24 cellular contexts compared by ENCODE assay signal in genomic region chr4:151994429-151994828, GRCh38.
A peak's percentile ranks its signal among the peaks of the same experiment; 100 is the strongest.
DNase-seq lines count a peak whose midpoint lies in the region; ATAC-seq, FAIRE-seq and TF ChIP-seq lines count a peak whose summit lies in the region.
"Had no signal": no experiment of that assay in that cellular context is flagged by ENCODE, and none has a peak within 500 bp of the region (broad histone marks: within the 10 kb centered on the region; RNA-seq: fewer than 3 reads in every experiment).

No MANE protein-coding gene starts in this region.

- H3K9ac ChIP-seq in HepG2 (ENCODE audit: insufficient read depth, low read depth, low read length): no peak overlapping the region
- H3K9ac ChIP-seq: BLaER1 had no signal

- TF ChIP-seq CTCF in HepG2 (CRISPR knock-in tag; IDR thresholded peaks at IDR 0.05) (no peak), right lobe of liver (IDR thresholded peaks at IDR 0.05) (no peak), WTC11 (IDR thresholded peaks at IDR 0.05) (no peak), bronchial epithelial cell (IDR thresholded peaks at IDR 0.05; ENCODE audit: insufficient read depth, low read length, severe bottlenecking) (no peak), foreskin fibroblast (IDR thresholded peaks at IDR 0.05; ENCODE audit: low read depth, low read length) (no peak)

- POLR2A ChIA-PET in HepG2 (lab: Yijun Ruan, JAX): no interaction called here
- POLR2A ChIA-PET in WTC11 (lab: Charles Lee): interaction anchor here (0.6 to 0.7 kb wide), 2 partner anchors 10 to 331 kb away, joined by 3 read pairs; no protein-coding TSS in a partner anchor

- in situ Hi-C loops in HepG2 (cut with HindIII; ENCODE audit: extremely low pct_ligation_motif_present, low pct_unique_long_range_greater_than_20kb): no loop called here

- H3K9me3 ChIP-seq in HepG2 (ENCODE audit: low read length): no peaks in the 10 kb centered on the region
- no peaks in the 10 kb centered on the region for H3K9me3 ChIP-seq in right lobe of liver

- H3K36me3 ChIP-seq in HepG2 (replicated peaks in 1 of 2; ENCODE audit: control insufficient read depth in 1 of 2, insufficient read depth in 2 of 2, low read length in 2 of 2): no peaks in the 10 kb centered on the region
- H3K36me3 ChIP-seq in right lobe of liver: no peaks in the 10 kb centered on the region
- no peaks in the 10 kb centered on the region for H3K36me3 ChIP-seq in bronchial epithelial cell (ENCODE audit: control insufficient read depth, insufficient read depth, low read length)
- H3K36me3 ChIP-seq: BLaER1 had no signal

- FAIRE-seq in HepG2 (lab: Jason Lieb, UNC) (no peak), bronchial epithelial cell (lab: Jason Lieb, UNC) (peak; percentile 13)
- FAIRE-seq: A204.1, D721Med, GM12891, GM18507, H54 had no signal

- H3K27ac Mint-ChIP-seq in WTC11: no peak overlapping the region
- H3K27ac Mint-ChIP-seq: B cell; CD4-positive, CD25-positive, alpha-beta regulatory T cell; GM23338 had no signal

- no TSS peak for BruUV-seq in HepG2 (replicated peaks; lab: Mats Ljungman, UMichigan)

- peaks cover 11% of the 10 kb centered on the region for H3K36me3 Mint-ChIP-seq in WTC11

- no peaks in the 10 kb centered on the region for H3K4me1 ChIP-seq in HepG2 (ENCODE audit: insufficient read depth, low read length)
- no peaks in the 10 kb centered on the region for H3K4me1 ChIP-seq in right lobe of liver

- H3K4me1 Mint-ChIP-seq in WTC11: peaks cover 44% of the 10 kb centered on the region
- H3K4me1 Mint-ChIP-seq: B cell had no signal

- H3K27ac ChIP-seq in HepG2 (ENCODE audit: extremely low read length, insufficient read depth, low read length): no peak overlapping the region
- no peak overlapping the region for H3K27ac ChIP-seq in right lobe of liver
- H3K27ac ChIP-seq: 22Rv1, BLaER1, C4-2B had no signal

- no peak for TF ChIP-seq RAD21 in HepG2 (CRISPR knock-in tag; IDR thresholded peaks at IDR 0.05)

- no peak for TF ChIP-seq POLR2A in HepG2 (IDR thresholded peaks at IDR 0.05; ENCODE audit: insufficient read depth in 1 of 2, low read depth in 2 of 2, low read length in 2 of 2)
- TF ChIP-seq POLR2A in right lobe of liver (IDR thresholded peaks at IDR 0.05): no peak

- no peak overlapping the region for H3K4me3 ChIP-seq in HepG2 (replicated peaks in 1 of 3; ENCODE audit: insufficient read depth in 1 of 3, low read depth in 2 of 3, low read length in 3 of 3)
- no peak overlapping the region for H3K4me3 ChIP-seq in right lobe of liver
- no peak overlapping the region for H3K4me3 ChIP-seq in bronchial epithelial cell (ENCODE audit: low read depth, low read length)
- no peak overlapping the region for H3K4me3 ChIP-seq in foreskin fibroblast (ENCODE audit: low read depth in 1 of 2, low read length in 2 of 2)
- H3K4me3 ChIP-seq: BLaER1, GM23338 had no signal

- no peak overlapping the region for H3K4me2 ChIP-seq in HepG2 (ENCODE audit: low read depth, low read length)
- H3K4me2 ChIP-seq: GM23338 had no signal

- H2AFZ ChIP-seq in HepG2 (ENCODE audit: low read length): no peak overlapping the region

- H3K79me2 ChIP-seq in HepG2 (ENCODE audit: insufficient read depth, low read length): no peaks in the 10 kb centered on the region

- no peaks in the 10 kb centered on the region for H4K20me1 ChIP-seq in HepG2 (ENCODE audit: insufficient read depth, low read length)
- H4K20me1 ChIP-seq: BLaER1 had no signal

- ATAC-seq in HepG2 (no peak), right lobe of liver (no peak), WTC11 (no peak), HG03571 (IDR thresholded peaks at IDR 0.05; ENCODE audit: unreplicated experiment) (no peak)
- ATAC-seq: GM23338 had no signal

- H3K27me3 ChIP-seq in HepG2 (ENCODE audit: control insufficient read depth in 1 of 2, insufficient read depth in 2 of 2, low read length in 2 of 2) (peaks cover 0 to 4% of the 10 kb centered on the region in 2 experiments; a peak in 1 of 5 replicates), right lobe of liver (no peaks in the 10 kb centered on the region), bronchial epithelial cell (ENCODE audit: control insufficient read depth, insufficient read depth, low read length) (no peaks in the 10 kb centered on the region)
- H3K27me3 ChIP-seq: BLaER1 had no signal

- H3K4me3 Mint-ChIP-seq in WTC11: no peak overlapping the region
- H3K4me3 Mint-ChIP-seq: B cell, GM23338 had no signal

- H3K27me3 Mint-ChIP-seq in WTC11 (ENCODE audit: low read depth): no peaks in the 10 kb centered on the region
- H3K27me3 Mint-ChIP-seq: B cell; CD4-positive, CD25-positive, alpha-beta regulatory T cell; CD8-positive, alpha-beta memory T cell had no signal

- DNase-seq in HepG2 (ENCODE audit: low spot score) (no peak), right lobe of liver (no peak), WTC11 (ENCODE audit: low spot score) (no peak), bronchial epithelial cell (ENCODE audit: low read depth) (no peak), foreskin fibroblast (no peak), SW480 (ENCODE audit: low spot score) (no peak)
- DNase-seq: CD4-positive, CD25-positive, alpha-beta regulatory T cell; CD8-positive, alpha-beta memory T cell; DMS 273 treated with DMSO at 0.1 percent for 48 hours; DMS79; EL; GDM1; HCEC 1CT had no signal

- CTCF ChIA-PET in HepG2 (lab: Yijun Ruan, JAX; ENCODE audit: low intra/inter-chr PET ratio, low total read pairs): no interaction called here
- CTCF ChIA-PET in WTC11 (lab: Charles Lee): no interaction called here

- TF ChIP-seq EP300 in HepG2 (IDR thresholded peaks at IDR 0.05; ENCODE audit: low read depth in 2 of 2, low read length in 2 of 2) (no peak), HepG2 (CRISPR knock-in tag; IDR thresholded peaks at IDR 0.05; ENCODE audit: borderline replicate concordance) (no peak)

- peaks cover 14% of the 10 kb centered on the region for H3K9me3 Mint-ChIP-seq in WTC11
- H3K9me3 Mint-ChIP-seq: CD8-positive, alpha-beta memory T cell had no signal

- 4% methylated on average over 3 of the region's 3 CpGs for WGBS in HepG2 (ENCODE audit: low lambda C conversion rate)
- WGBS in right lobe of liver (ENCODE audit: insufficient coverage, low coverage, low lambda C conversion rate, missing lambda C conversion rate): 83% methylated on average over 3 of the region's 3 CpGs

- intact Hi-C loops in HepG2 (cut with micrococcal nuclease; ENCODE audit: unreplicated experiment): no loop called here
- intact Hi-C loops in right lobe of liver (cut with DNase I): no loop called here

TF ChIP-seq in HepG2, 621 proteins besides CTCF, POLR2A, EP300 and RAD21 (continues in another document):
- peak; percentile 48; the same call in 1 of the 2 replicates for TF ChIP-seq ZNF143 (CRISPR knock-in tag; IDR thresholded peaks at IDR 0.05)

TF ChIP-seq in WTC11, 78 proteins besides CTCF, POLR2A, EP300 and RAD21:
- TF ChIP-seq RELA (CRISPR knock-in tag; IDR thresholded peaks at IDR 0.05; ENCODE audit: borderline replicate concordance) (no peak), MXD4 (CRISPR knock-in tag; IDR thresholded peaks at IDR 0.05; ENCODE audit: borderline replicate concordance) (no peak), ZNF263 (CRISPR knock-in tag; IDR thresholded peaks at IDR 0.05; ENCODE audit: low read depth) (no peak), ZNF396 (CRISPR knock-in tag; IDR thresholded peaks at IDR 0.05; ENCODE audit: borderline replicate concordance) (no peak), NFE2L1 (CRISPR knock-in tag; IDR thresholded peaks at IDR 0.05) (no peak), USF1 (CRISPR knock-in tag; IDR thresholded peaks at IDR 0.05) (0 out of 2 replicates have a peak, but pooled peaks have one; percentile 22), ZBTB21 (CRISPR knock-in tag; IDR thresholded peaks at IDR 0.05; ENCODE audit: borderline replicate concordance) (no peak), ZNF138 (CRISPR knock-in tag; conservative IDR thresholded peaks at IDR 0.05) (no peak), SOX15 (CRISPR knock-in tag; IDR thresholded peaks at IDR 0.05) (no peak)
- TF ChIP-seq, protein P1, sequence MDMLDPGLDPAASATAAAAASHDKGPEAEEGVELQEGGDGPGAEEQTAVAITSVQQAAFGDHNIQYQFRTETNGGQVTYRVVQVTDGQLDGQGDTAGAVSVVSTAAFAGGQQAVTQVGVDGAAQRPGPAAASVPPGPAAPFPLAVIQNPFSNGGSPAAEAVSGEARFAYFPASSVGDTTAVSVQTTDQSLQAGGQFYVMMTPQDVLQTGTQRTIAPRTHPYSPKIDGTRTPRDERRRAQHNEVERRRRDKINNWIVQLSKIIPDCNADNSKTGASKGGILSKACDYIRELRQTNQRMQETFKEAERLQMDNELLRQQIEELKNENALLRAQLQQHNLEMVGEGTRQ (CRISPR knock-in tag; IDR thresholded peaks at IDR 0.05): peak; percentile 53
- TF ChIP-seq, protein P2, sequence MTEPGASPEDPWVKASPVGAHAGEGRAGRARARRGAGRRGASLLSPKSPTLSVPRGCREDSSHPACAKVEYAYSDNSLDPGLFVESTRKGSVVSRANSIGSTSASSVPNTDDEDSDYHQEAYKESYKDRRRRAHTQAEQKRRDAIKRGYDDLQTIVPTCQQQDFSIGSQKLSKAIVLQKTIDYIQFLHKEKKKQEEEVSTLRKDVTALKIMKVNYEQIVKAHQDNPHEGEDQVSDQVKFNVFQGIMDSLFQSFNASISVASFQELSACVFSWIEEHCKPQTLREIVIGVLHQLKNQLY (CRISPR knock-in tag; IDR thresholded peaks at IDR 0.05): no peak
